1 cellular context compared by ENCODE assay signal in genomic region chr1:45339694-45340558, GRCh38.
TF ChIP-seq lines count a peak whose summit lies in the region.

Gene MUTYH (minus strand): TSS chr1:45340440. CDS start chr1:45334505, 5,935 bp downstream.
Gene TOE1 (plus strand): TSS chr1:45340170. CDS start chr1:45340253, 83 bp downstream.

TF ChIP-seq in K562, 482 proteins besides CTCF, POLR2A, EP300 and RAD21 (continued from another document and continues in another):
- TF ChIP-seq E2F8 (IDR thresholded peaks at IDR 0.05; ENCODE audit: low read depth, partially characterized antibody) (peak; percentile 80), FOXO4 (CRISPR knock-in tag; IDR thresholded peaks at IDR 0.05) (no peak), NFATC3 (IDR thresholded peaks at IDR 0.05) (peak; percentile 82), HNRNPLL (IDR thresholded peaks at IDR 0.05; ENCODE audit: low read depth, low read length, poor library complexity, severe bottlenecking) (peak; percentile 79), MNT (conservative IDR thresholded peaks at IDR 0.05) (peak; percentile 89 to 94), SRF (CRISPR knock-in tag; IDR thresholded peaks at IDR 0.05) (peak in 1 of 2 experiments; percentile 84; a peak in 2 of 4 replicates), E2F6 (IDR thresholded peaks at IDR 0.05; ENCODE audit: borderline replicate concordance in 1 of 2, extremely low read depth in 1 of 2, insufficient read depth in 1 of 2, insufficient read length in 1 of 2, low read depth in 1 of 2, low read length in 1 of 2, poor library complexity in 1 of 2, severe bottlenecking in 1 of 2) (peak; percentile 86 to 91), FOSL1 (tag; conservative IDR thresholded peaks at IDR 0.05) (peak; percentile 53), ARID1B (IDR thresholded peaks at IDR 0.05) (peak; percentile 53), ELK3 (CRISPR knock-in tag; IDR thresholded peaks at IDR 0.05) (no peak), ZKSCAN1 (IDR thresholded peaks at IDR 0.05; ENCODE audit: low read depth, low read length) (peak; percentile 77), PML (IDR thresholded peaks at IDR 0.05; ENCODE audit: low read length) (peak; percentile 88; the same call in 1 of the 2 replicates), PATZ1 (CRISPR knock-in tag; IDR thresholded peaks at IDR 0.05; ENCODE audit: borderline replicate concordance) (no peak), ZFX (CRISPR knock-in tag; IDR thresholded peaks at IDR 0.05) (peak; percentile 93), HBP1 (CRISPR knock-in tag; IDR thresholded peaks at IDR 0.05) (peak; percentile 30; the same call in 1 of the 2 replicates), MYC (IDR thresholded peaks at IDR 0.05; ENCODE audit: low read depth, low read length) (peak; percentile 82), MYC (CRISPR knock-in tag; IDR thresholded peaks at IDR 0.05; ENCODE audit: borderline replicate concordance, low read depth) (peak; percentile 75), ZNF347 (CRISPR knock-in tag; IDR thresholded peaks at IDR 0.05; ENCODE audit: low read depth) (no peak), NRF1 (conservative IDR thresholded peaks at IDR 0.05 in 1 of 2, IDR thresholded peaks at IDR 0.05 in 1 of 2) (peak; percentile 85 to 88), E2F5 (CRISPR knock-in tag; IDR thresholded peaks at IDR 0.05) (peak; percentile 76; the same call in 1 of the 2 replicates), ZNF318 (IDR thresholded peaks at IDR 0.05; ENCODE audit: borderline replicate concordance in 1 of 2, low read depth in 1 of 2) (peak in 1 of 2 experiments; percentile 59; a peak in 2 of 4 replicates), ZNF586 (CRISPR knock-in tag; conservative IDR thresholded peaks at IDR 0.05) (no peak), ZBTB26 (CRISPR knock-in tag; IDR thresholded peaks at IDR 0.05) (0 out of 2 replicates have a peak, but pooled peaks have one; percentile 73), CTBP1 (IDR thresholded peaks at IDR 0.05; ENCODE audit: borderline replicate concordance) (peak; percentile 97)
